ENCODE assay signal across 15 cellular contexts in the genomic region with DNA sequence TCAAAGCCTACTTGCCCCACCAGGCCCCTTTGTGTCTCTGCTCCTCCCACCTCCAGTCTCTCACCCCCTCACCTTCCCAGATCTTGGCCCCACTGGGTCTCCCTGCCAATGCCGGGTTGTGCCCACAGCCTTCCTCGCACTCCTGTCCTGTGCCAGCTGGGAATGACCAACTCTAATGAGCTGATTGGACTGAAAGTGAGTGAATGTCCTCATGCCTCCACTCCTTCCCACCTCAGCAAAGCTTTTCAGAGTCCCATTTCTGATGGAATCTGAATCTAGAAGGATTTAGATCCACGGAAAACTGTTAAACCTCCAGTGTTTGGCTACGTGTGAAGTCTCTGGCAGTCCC.
A peak's percentile ranks its signal among the peaks of the same experiment; 100 is the strongest.
DNase-seq lines count a peak whose midpoint lies in the region; ATAC-seq, FAIRE-seq and TF ChIP-seq lines count a peak whose summit lies in the region.
"Had no signal": no experiment of that assay in that cellular context is flagged by ENCODE, and none has a peak within 500 bp of the region (broad histone marks: within the 10 kb centered on the region; RNA-seq: fewer than 3 reads in every experiment).

No MANE protein-coding gene starts in this region.

- H4K20me1 ChIP-seq in IMR-90 (ENCODE audit: insufficient read depth, low read length): no peaks in the 10 kb centered on the region
- no peaks in the 10 kb centered on the region for H4K20me1 ChIP-seq in mammary epithelial cell (ENCODE audit: insufficient read depth, low read length)
- H4K20me1 ChIP-seq: BLaER1 had no signal

- H3K4me1 ChIP-seq in IMR-90 (ENCODE audit: control insufficient read depth, insufficient read depth, low read length): peaks cover 23% of the 10 kb centered on the region
- H3K4me1 ChIP-seq in mammary epithelial cell (ENCODE audit: insufficient read depth, low read length): peaks cover 19% of the 10 kb centered on the region
- peaks cover 5% of the 10 kb centered on the region for H3K4me1 ChIP-seq in lower lobe of right lung
- peaks cover 0 to 4% of the 10 kb centered on the region in 2 donors for H3K4me1 ChIP-seq in kidney (ENCODE audit: control insufficient read depth in 1 of 2, insufficient read depth in 1 of 2, low read depth in 1 of 2, low read length in 2 of 2)
- H3K4me1 ChIP-seq: BLaER1 had no signal

- H3K27me3 ChIP-seq in IMR-90 (ENCODE audit: control insufficient read depth, insufficient read depth, low read length): peaks cover 2% of the 10 kb centered on the region; the same call in 1 of the 2 replicates
- H3K27me3 ChIP-seq in mammary epithelial cell (ENCODE audit: insufficient read depth, low read length): no peaks in the 10 kb centered on the region
- H3K27me3 ChIP-seq in lower lobe of right lung (ENCODE audit: low read depth): no peaks in the 10 kb centered on the region
- H3K27me3 ChIP-seq: BLaER1 had no signal

- no peak for TF ChIP-seq POLR2A in IMR-90 (IDR thresholded peaks at IDR 0.05; ENCODE audit: low read depth, low read length)

- CTCF ChIA-PET in IMR-90 (lab: Yijun Ruan, JAX): no interaction called here
- CTCF ChIA-PET in mammary epithelial cell (lab: Charles Lee; ENCODE audit: low non-redundant PET): no interaction called here
- CTCF ChIA-PET in activated CD8-positive, alpha-beta memory T cell treated with anti-CD3 and anti-CD28 coated beads, Interleukin-2, amount 10 ng/mL, durations not matched to agents 7 days and 5 days (lab: Charles Lee): no interaction called here

- peaks cover 0 to 18% of the 10 kb centered on the region in 2 experiments; a peak in 2 of 4 replicates for H3K79me1 ChIP-seq in IMR-90 (ENCODE audit: low read depth in 1 of 2, low read length in 2 of 2)

- in situ Hi-C loops in IMR-90 (cut with MboI; ENCODE audit: low sequenced_read_pairs): no loop called here
- in situ Hi-C loops in mammary epithelial cell (cut with MboI; ENCODE audit: low sequenced_read_pairs in 2 of 2): no loop called here

- POLR2A ChIA-PET in IMR-90 (lab: Charles Lee; ENCODE audit: unreplicated experiment): interaction anchor here (0.6 kb wide), 1 partner anchor 904 kb away, joined by 3 read pairs; no protein-coding TSS in a partner anchor

- H3K36me3 ChIP-seq in IMR-90 (ENCODE audit: control insufficient read depth, insufficient read depth, low read length) (no peaks in the 10 kb centered on the region), mammary epithelial cell (ENCODE audit: insufficient read depth, low read length) (no peaks in the 10 kb centered on the region), lower lobe of right lung (no peaks in the 10 kb centered on the region), kidney (ENCODE audit: control insufficient read depth in 1 of 2, insufficient read depth in 2 of 2, low read length in 2 of 2) (no peaks in the 10 kb centered on the region)
- H3K36me3 ChIP-seq: BLaER1, heart right ventricle had no signal

- peak overlapping the region; percentile 20; the same call in 1 of the 2 replicates for H3K23ac ChIP-seq in IMR-90 (ENCODE audit: low read depth, low read length)

- H3K18ac ChIP-seq in IMR-90 (ENCODE audit: low read depth, low read length): peak overlapping the region; percentile 25; the same call in 1 of the 2 replicates

- no TSS peak for BruUV-seq in IMR-90 (replicated peaks; lab: Mats Ljungman, UMichigan)
- BruUV-seq in mammary epithelial cell (replicated peaks; lab: Mats Ljungman, UMichigan): no TSS peak

- no peak overlapping the region for H2AK9ac ChIP-seq in IMR-90 (replicated peaks; ENCODE audit: low read depth, low read length, poor library complexity)

- 0 out of 3 replicates have a peak overlapping the region, but pooled peaks have one; percentile 18 for H2BK15ac ChIP-seq in IMR-90 (ENCODE audit: low read depth, low read length)

- H3K9me3 Mint-ChIP-seq in activated CD8-positive, alpha-beta memory T cell treated with anti-CD3 and anti-CD28 coated beads, Interleukin-2, amount 10 ng/mL, durations not matched to agents 7 days and 5 days (ENCODE audit: low read depth): no peaks in the 10 kb centered on the region

- H2AK5ac ChIP-seq in IMR-90 (ENCODE audit: low read depth, low read length): peak overlapping the region; percentile 86

- H3K9me3 ChIP-seq in IMR-90 (ENCODE audit: control insufficient read depth, insufficient read depth, low read length) (no peaks in the 10 kb centered on the region), mammary epithelial cell (replicated peaks; ENCODE audit: insufficient read depth, low read length) (no peaks in the 10 kb centered on the region), lower lobe of right lung (no peaks in the 10 kb centered on the region), kidney (ENCODE audit: control insufficient read depth in 1 of 2, low read length in 2 of 2) (no peaks in the 10 kb centered on the region)
- H3K9me3 ChIP-seq: BLaER1, heart right ventricle had no signal

- H3K4me3 Mint-ChIP-seq in activated CD8-positive, alpha-beta memory T cell treated with anti-CD3 and anti-CD28 coated beads, Interleukin-2, amount 10 ng/mL, durations not matched to agents 7 days and 5 days: no peak overlapping the region
- H3K4me3 Mint-ChIP-seq: activated CD4-positive, alpha-beta T cell treated with anti-CD3 and anti-CD28 coated beads for 36 hours had no signal

- no peak for DNase-seq in IMR-90
- no peak for DNase-seq in mammary epithelial cell
- no peak for DNase-seq in lower lobe of right lung
- no peak for DNase-seq in activated CD8-positive, alpha-beta memory T cell treated with anti-CD3 and anti-CD28 coated beads, Interleukin-2, amount 10 ng/mL, durations not matched to agents 7 days and 5 days
- no peak for DNase-seq in kidney
- DNase-seq: activated CD4-positive, alpha-beta T cell treated with anti-CD3 and anti-CD28 coated beads for 36 hours; left colon; NCI-H1105 treated with DMSO at 0.1 percent for 48 hours; T-helper 1 cell had no signal

- intact Hi-C loops in IMR-90 (cut with micrococcal nuclease) (no loop called here), mammary epithelial cell (cut with micrococcal nuclease) (no loop called here), lower lobe of right lung (cut with DNase I) (no loop called here), kidney (cut with DNase I) (no loop called here)

- peaks cover 25% of the 10 kb centered on the region for H3K9me1 ChIP-seq in IMR-90 (ENCODE audit: insufficient read depth, low read length)

- no peaks in the 10 kb centered on the region for H3K79me2 ChIP-seq in mammary epithelial cell (ENCODE audit: insufficient read depth, low read length)

- peak overlapping the region; percentile 3 for H2BK5ac ChIP-seq in IMR-90 (ENCODE audit: low read depth, low read length, poor library complexity, severe bottlenecking)

- H3K14ac ChIP-seq in IMR-90 (replicated peaks; ENCODE audit: low read depth, low read length): peak overlapping the region; percentile 72; the same call in 1 of the 2 replicates

- no peak overlapping the region for H3K4me3 ChIP-seq in IMR-90 (ENCODE audit: insufficient read depth, low read depth, low read length)
- H3K4me3 ChIP-seq in mammary epithelial cell (replicated peaks in 1 of 3; ENCODE audit: insufficient read depth in 1 of 3, low read depth in 2 of 3, low read length in 3 of 3): no peak overlapping the region
- no peak overlapping the region for H3K4me3 ChIP-seq in lower lobe of right lung
- H3K4me3 ChIP-seq in skin epidermis: no peak overlapping the region
- no peak overlapping the region for H3K4me3 ChIP-seq in kidney (ENCODE audit: low read length in 2 of 2)
- H3K4me3 ChIP-seq: BLaER1, GM12878, heart right ventricle had no signal

- H3K4ac ChIP-seq in IMR-90 (ENCODE audit: low read depth, low read length): peak overlapping the region; percentile 33; the same call in 1 of the 2 replicates

- H3K4me1 Mint-ChIP-seq in activated CD8-positive, alpha-beta memory T cell treated with anti-CD3 and anti-CD28 coated beads, Interleukin-2, amount 10 ng/mL, durations not matched to agents 7 days and 5 days: peaks cover 4% of the 10 kb centered on the region

- H2BK120ac ChIP-seq in IMR-90 (ENCODE audit: low read depth, low read length): peak overlapping the region; percentile 30

- no peak for TF ChIP-seq CTCF in IMR-90 (conservative IDR thresholded peaks at IDR 0.05; ENCODE audit: low read depth, low read length)
- no peak for TF ChIP-seq CTCF in mammary epithelial cell (conservative IDR thresholded peaks at IDR 0.05 in 1 of 2, IDR thresholded peaks at IDR 0.05 in 1 of 2; ENCODE audit: extremely low read depth in 1 of 2, insufficient read depth in 1 of 2, low read depth in 1 of 2, low read length in 2 of 2)
- no peak for TF ChIP-seq CTCF in lower lobe of right lung (IDR thresholded peaks at IDR 0.05)
- no peak for TF ChIP-seq CTCF in kidney (IDR thresholded peaks at IDR 0.05; ENCODE audit: borderline replicate concordance, extremely low read depth, insufficient read depth)

- H4K91ac ChIP-seq in IMR-90 (ENCODE audit: insufficient read depth, low read depth, low read length): peak overlapping the region; percentile 14; the same call in 1 of the 2 replicates

- ATAC-seq in IMR-90 (ENCODE audit: low read depth) (no peak), lower lobe of right lung (no peak), GM18867 (IDR thresholded peaks at IDR 0.05; ENCODE audit: unreplicated experiment) (no peak), GM18909 (IDR thresholded peaks at IDR 0.05; ENCODE audit: poor library complexity, unreplicated experiment) (no peak)
- ATAC-seq in activated CD8-positive, alpha-beta memory T cell treated with anti-CD3 and anti-CD28 coated beads, Interleukin-2, amount 10 ng/mL, durations not matched to agents 7 days and 5 days: no peak
- ATAC-seq: left colon had no signal

- 0 out of 2 replicates have a peak overlapping the region, but pooled peaks have one; percentile 18 for H2BK20ac ChIP-seq in IMR-90 (ENCODE audit: low read depth, low read length)

- no peak overlapping the region for H3K27ac Mint-ChIP-seq in activated CD8-positive, alpha-beta memory T cell treated with anti-CD3 and anti-CD28 coated beads, Interleukin-2, amount 10 ng/mL, durations not matched to agents 7 days and 5 days
- H3K27ac Mint-ChIP-seq: activated CD4-positive, alpha-beta T cell treated with anti-CD3 and anti-CD28 coated beads for 36 hours had no signal

- no peak overlapping the region for H4K5ac ChIP-seq in IMR-90 (ENCODE audit: low read depth, low read length)

- no CpG with 5 or more reads among the region's 4 CpGs for WGBS in IMR-90 (ENCODE audit: extremely low coverage in 2 of 2, insufficient read length in 1 of 2), 2 experiments
- 36% methylated on average over 3 of the region's 4 CpGs for WGBS in mammary epithelial cell (ENCODE audit: low coverage, missing lambda C conversion rate)

- no peaks in the 10 kb centered on the region for H3K36me3 Mint-ChIP-seq in activated CD8-positive, alpha-beta memory T cell treated with anti-CD3 and anti-CD28 coated beads, Interleukin-2, amount 10 ng/mL, durations not matched to agents 7 days and 5 days

- no peak overlapping the region for H3K27ac ChIP-seq in IMR-90 (ENCODE audit: insufficient read depth, low read length)
- H3K27ac ChIP-seq in mammary epithelial cell (ENCODE audit: insufficient read depth, low read depth, low read length): no peak overlapping the region
- peak overlapping the region; percentile 56 for H3K27ac ChIP-seq in lower lobe of right lung
- H3K27ac ChIP-seq in skin epidermis: peak overlapping the region in 19 of 21 experiments; percentile 23 to 87 (median 76)
- no peak overlapping the region for H3K27ac ChIP-seq in kidney (ENCODE audit: low read depth in 2 of 2, low read length in 2 of 2)
- H3K27ac ChIP-seq: BLaER1 had no signal

- H3K27me3 Mint-ChIP-seq in activated CD8-positive, alpha-beta memory T cell treated with anti-CD3 and anti-CD28 coated beads, Interleukin-2, amount 10 ng/mL, durations not matched to agents 7 days and 5 days: no peaks in the 10 kb centered on the region
- H3K27me3 Mint-ChIP-seq: activated CD4-positive, alpha-beta T cell treated with anti-CD3 and anti-CD28 coated beads for 36 hours had no signal

- H2AFZ ChIP-seq in IMR-90 (replicated peaks; ENCODE audit: low read length, poor library complexity) (peak overlapping the region; percentile 27), mammary epithelial cell (ENCODE audit: low read depth, low read length) (peak overlapping the region; percentile 65)

- dilution Hi-C loops in IMR-90 (cut with HindIII; ENCODE audit: low sequenced_read_pairs, unreplicated experiment) (no loop called here), mammary epithelial cell (cut with HindIII; ENCODE audit: low sequenced_read_pairs) (loop anchor here (10.0 kb wide), 1 partner anchor 149 kb away; no protein-coding TSS in a partner anchor)

- no peak for FAIRE-seq in kidney (lab: Jason Lieb, UNC)
- FAIRE-seq: GM12878 had no signal

- no peak overlapping the region for H3K56ac ChIP-seq in IMR-90 (ENCODE audit: extremely low read depth, insufficient read depth, low read length)

- no peak for TF ChIP-seq RAD21 in IMR-90 (IDR thresholded peaks at IDR 0.05; ENCODE audit: low read length)

- H3K9ac ChIP-seq in IMR-90 (ENCODE audit: low read depth, low read length): no peak overlapping the region
- no peak overlapping the region for H3K9ac ChIP-seq in mammary epithelial cell (ENCODE audit: insufficient read depth, low read length)
- H3K9ac ChIP-seq in kidney (ENCODE audit: low read length in 2 of 2): no peak overlapping the region
- H3K9ac ChIP-seq: BLaER1 had no signal

- H4K8ac ChIP-seq in IMR-90 (ENCODE audit: low read depth in 2 of 2, low read length in 2 of 2): peak overlapping the region in 1 of 2 experiments; percentile 22; a peak in 1 of 4 replicates

- H3K4me2 ChIP-seq in IMR-90 (ENCODE audit: low read depth, low read length) (no peak overlapping the region), mammary epithelial cell (ENCODE audit: insufficient read depth, low read depth, low read length) (peak overlapping the region; percentile 13)
- H3K4me2 ChIP-seq: BLaER1 had no signal

Comparison
In these comparisons a context has a peak if more than half of its experiments do, and no peak if none do; other contexts are left out.
1. H3K27ac ChIP-seq: peak in lower lobe of right lung (single experiment) and skin epidermis (19 of 21); none in IMR-90 (single experiment), mammary epithelial cell (single experiment) and kidney (0 of 2).